21 cellular contexts compared by ENCODE assay signal in the genomic region with DNA sequence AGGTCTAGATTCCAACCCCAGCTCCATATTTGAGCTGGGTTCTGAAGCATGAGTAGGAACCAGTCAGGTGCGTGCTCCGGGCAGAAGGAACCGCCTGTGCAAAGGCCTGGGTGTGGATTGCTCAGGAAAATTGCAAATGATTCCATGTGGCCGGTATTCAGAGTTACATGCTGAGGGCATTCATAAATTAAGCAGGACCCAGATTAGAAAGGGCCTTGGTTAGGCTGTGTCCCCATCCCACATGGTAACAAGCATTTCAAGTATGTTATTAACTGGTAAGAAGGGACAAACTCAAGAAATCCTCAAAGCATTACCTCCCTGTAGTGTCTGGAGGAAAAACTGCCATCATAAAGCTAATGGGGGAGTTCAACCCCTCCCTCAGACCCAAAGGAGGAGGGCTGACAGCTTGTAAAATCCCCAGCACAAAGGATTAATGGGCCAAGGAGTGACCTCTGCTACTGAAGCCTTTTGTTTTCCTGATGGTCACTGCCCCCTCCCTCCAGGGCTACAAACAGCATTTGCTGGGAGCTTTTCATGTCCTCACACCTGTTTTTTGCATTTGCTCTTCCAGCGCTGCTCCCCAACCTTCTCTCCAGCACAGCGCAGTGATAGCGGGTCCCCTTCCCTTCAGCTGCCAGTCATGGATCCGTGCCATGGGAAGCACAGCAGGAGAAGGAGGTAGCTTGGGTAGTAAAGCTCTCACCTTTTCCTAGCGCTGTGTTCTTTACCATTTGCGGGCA.
DNase-seq lines count a peak whose midpoint lies in the region; ATAC-seq and TF ChIP-seq lines count a peak whose summit lies in the region.
"Had no signal": no experiment of that assay in that cellular context is flagged by ENCODE, and none has a peak within 500 bp of the region (broad histone marks: within the 10 kb centered on the region; RNA-seq: fewer than 3 reads in every experiment).

No MANE protein-coding gene starts in this region.

- H3K27ac Mint-ChIP-seq in progenitor cell of endocrine pancreas: peak overlapping the region; percentile 63
- H3K27ac Mint-ChIP-seq in stimulated activated memory B cell treated with anti-CD40 and anti-IgM and Interleukin-4, amounts not matched to agents 10 μg/mL and 1 μg/mL and 100 μg/mL, for 72 hours: no peak overlapping the region
- H3K27ac Mint-ChIP-seq: CD4-positive, alpha-beta memory T cell had no signal

- peaks cover 80% of the 10 kb centered on the region for H3K4me1 ChIP-seq in body of pancreas
- H3K4me1 ChIP-seq in esophagus squamous epithelium: no peaks in the 10 kb centered on the region
- H3K4me1 ChIP-seq: BE2C had no signal

- H3K4me3 ChIP-seq in body of pancreas: no peak overlapping the region
- H3K4me3 ChIP-seq in esophagus squamous epithelium: no peak overlapping the region
- H3K4me3 ChIP-seq: MG63, SJSA1 had no signal

- peaks cover 14% of the 10 kb centered on the region for H3K4me1 Mint-ChIP-seq in progenitor cell of endocrine pancreas (ENCODE audit: low read depth)
- no peaks in the 10 kb centered on the region for H3K4me1 Mint-ChIP-seq in stimulated activated memory B cell treated with anti-CD40 and anti-IgM and Interleukin-4, amounts not matched to agents 10 μg/mL and 1 μg/mL and 100 μg/mL, for 72 hours
- H3K4me1 Mint-ChIP-seq: CD4-positive, alpha-beta memory T cell had no signal

- H3K27me3 Mint-ChIP-seq in progenitor cell of endocrine pancreas: peaks cover 27% of the 10 kb centered on the region
- peaks cover 10% of the 10 kb centered on the region for H3K27me3 Mint-ChIP-seq in stimulated activated memory B cell treated with anti-CD40 and anti-IgM and Interleukin-4, amounts not matched to agents 10 μg/mL and 1 μg/mL and 100 μg/mL, for 72 hours

- TF ChIP-seq POLR2A in body of pancreas (IDR thresholded peaks at IDR 0.05) (no peak), esophagus squamous epithelium (IDR thresholded peaks at IDR 0.05) (no peak)

- H3K36me3 ChIP-seq in body of pancreas (replicated peaks in 1 of 2; ENCODE audit: insufficient read depth in 1 of 2, low read depth in 2 of 2) (no peaks in the 10 kb centered on the region), esophagus squamous epithelium (no peaks in the 10 kb centered on the region)
- H3K36me3 ChIP-seq: BE2C, MG63, SJSA1 had no signal

- DNase-seq in DMS79 treated with DMSO at 0.1 percent for 48 hours (lab: John Stamatoyannopoulos, UW): peak; percentile 22
- DNase-seq in DMS79 (lab: John Stamatoyannopoulos, UW): no peak
- peak; percentile 81 to 91 (median 87) for DNase-seq in body of pancreas
- peak; percentile 50 for DNase-seq in iPS-NIHi11 (ENCODE audit: low spot score)
- no peak for DNase-seq in progenitor cell of endocrine pancreas (ENCODE audit: low spot score, unreplicated experiment)
- no peak for DNase-seq in esophagus squamous epithelium (lab: John Stamatoyannopoulos, UW)
- DNase-seq: 8988T; BE2C; Calu3; CD4-positive, alpha-beta memory T cell; DND-41; IMR-90; Karpas-422; MG63; NCI-H1105; NCI-H187; NCI-H446; NCI-H69 had no signal

- TF ChIP-seq CTCF in body of pancreas (IDR thresholded peaks at IDR 0.05) (no peak), progenitor cell of endocrine pancreas (IDR thresholded peaks at IDR 0.05; ENCODE audit: unreplicated experiment) (no peak), esophagus squamous epithelium (IDR thresholded peaks at IDR 0.05) (no peak)

- no peak overlapping the region for H3K4me3 Mint-ChIP-seq in progenitor cell of endocrine pancreas (ENCODE audit: low read depth)
- no peak overlapping the region for H3K4me3 Mint-ChIP-seq in stimulated activated memory B cell treated with anti-CD40 and anti-IgM and Interleukin-4, amounts not matched to agents 10 μg/mL and 1 μg/mL and 100 μg/mL, for 72 hours
- H3K4me3 Mint-ChIP-seq: CD4-positive, alpha-beta memory T cell had no signal

- no peaks in the 10 kb centered on the region for H3K27me3 ChIP-seq in body of pancreas
- peaks cover 0 to 50% (median 0%) of the 10 kb centered on the region in 4 donors for H3K27me3 ChIP-seq in esophagus squamous epithelium
- H3K27me3 ChIP-seq: MG63, SJSA1 had no signal

- H3K27ac ChIP-seq in body of pancreas (peak overlapping the region; percentile 87 to 98 (median 88)), esophagus squamous epithelium (no peak overlapping the region)
- H3K27ac ChIP-seq: SJSA1 had no signal

- peak; percentile 66 for ATAC-seq in body of pancreas
- ATAC-seq in stimulated activated memory B cell treated with anti-CD40 and anti-IgM and Interleukin-4, amounts not matched to agents 10 μg/mL and 1 μg/mL and 100 μg/mL, for 72 hours: no peak
- ATAC-seq in GM21367 (IDR thresholded peaks at IDR 0.05; ENCODE audit: unreplicated experiment): no peak

- H3K9me3 Mint-ChIP-seq in progenitor cell of endocrine pancreas (ENCODE audit: low read depth): no peaks in the 10 kb centered on the region
- H3K9me3 Mint-ChIP-seq in stimulated activated memory B cell treated with anti-CD40 and anti-IgM and Interleukin-4, amounts not matched to agents 10 μg/mL and 1 μg/mL and 100 μg/mL, for 72 hours: no peaks in the 10 kb centered on the region

- 30 to 34% methylated on average over 10 of the region's 10 CpGs for WGBS in body of pancreas, 2 donors
- WGBS in esophagus squamous epithelium, 2 donors: 75 to 83% methylated on average over 7 to 10 of the region's 10 CpGs

- no peaks in the 10 kb centered on the region for H3K9me3 ChIP-seq in body of pancreas
- H3K9me3 ChIP-seq in esophagus squamous epithelium: no peaks in the 10 kb centered on the region
- H3K9me3 ChIP-seq: BE2C, MG63, SJSA1 had no signal

- no peaks in the 10 kb centered on the region for H3K36me3 Mint-ChIP-seq in progenitor cell of endocrine pancreas (ENCODE audit: insufficient read depth)
- no peaks in the 10 kb centered on the region for H3K36me3 Mint-ChIP-seq in stimulated activated memory B cell treated with anti-CD40 and anti-IgM and Interleukin-4, amounts not matched to agents 10 μg/mL and 1 μg/mL and 100 μg/mL, for 72 hours
- H3K36me3 Mint-ChIP-seq: CD4-positive, alpha-beta memory T cell had no signal

- intact Hi-C loops in body of pancreas (cut with DNase I): no loop called here
- intact Hi-C loops in esophagus squamous epithelium (cut with DNase I): no loop called here

Comparison
In these comparisons a context has a peak if more than half of its experiments do, and no peak if none do; other contexts are left out.
1. DNase-seq: peak in DMS79 treated with DMSO at 0.1 percent for 48 hours (single experiment), body of pancreas (4 of 4) and iPS-NIHi11 (single experiment); none in DMS79 (single experiment), progenitor cell of endocrine pancreas (single experiment) and esophagus squamous epithelium (single experiment).
2. H3K27ac ChIP-seq: peak in body of pancreas (4 of 4); none in esophagus squamous epithelium (0 of 4).